ENCODE assay signal across 8 cellular contexts in genomic region chr14:90382491-90383125, GRCh38. TPM values are rescaled to one million over a fixed set of nuclear protein-coding genes. Genes with fewer than 3 reads are reported as not detected.
A peak's percentile ranks its signal among the peaks of the same experiment; 100 is the strongest.
DNase-seq lines count a peak whose midpoint lies in the region; ATAC-seq, FAIRE-seq and TF ChIP-seq lines count a peak whose summit lies in the region.

No MANE protein-coding gene starts in this region.

- peak overlapping the region; percentile 77 for H3K4me3 ChIP-seq in BLaER1
- no peak overlapping the region for H3K4me3 ChIP-seq in KMS-11 (IDR thresholded peaks at IDR 0.05; ENCODE audit: insufficient read depth, low read depth, low read length)
- H3K4me3 ChIP-seq in K562: peak overlapping the region; percentile 59

- in situ Hi-C loops in K562 (cut with MboI): no loop called here

- no peaks in the 10 kb centered on the region for H3K27me3 ChIP-seq in BLaER1
- no peaks in the 10 kb centered on the region for H3K27me3 ChIP-seq in KMS-11 (ENCODE audit: insufficient read depth, low read depth)
- H3K27me3 ChIP-seq in K562 (ENCODE audit: control insufficient read depth in 2 of 2, insufficient read depth in 2 of 2, low read length in 2 of 2): no peaks in the 10 kb centered on the region

- CTCF ChIA-PET in K562 (lab: Yijun Ruan, JAX; ENCODE audit: low intra/inter-chr PET ratio): no interaction called here

- POLR2A ChIA-PET in K562 (lab: Yijun Ruan, JAX): interaction anchor here (0.7 to 3.2 kb wide), 6 partner anchors 14 to 820 kb away, joined by 3 to 29 read pairs (median 4); partner anchors contain the start of gene CALM1

- TSS peak; percentile 87 for BruUV-seq in K562 (replicated peaks; lab: Mats Ljungman, UMichigan)

- TF ChIP-seq CTCF in KMS-11 (conservative IDR thresholded peaks at IDR 0.05; ENCODE audit: low read depth, low read length) (no peak), K562 (IDR thresholded peaks at IDR 0.05 in 2 of 3, conservative IDR thresholded peaks at IDR 0.05 in 1 of 3; ENCODE audit: insufficient read depth in 2 of 3, low read depth in 1 of 3, low read length in 3 of 3) (no peak)

- FAIRE-seq in K562 (lab: Jason Lieb, UNC): peak; percentile 71

- H3K4me2 ChIP-seq in BLaER1: peak overlapping the region; percentile 97
- H3K4me2 ChIP-seq in KMS-11: peak overlapping the region; percentile 29
- peak overlapping the region; percentile 87 for H3K4me2 ChIP-seq in K562 (ENCODE audit: insufficient read depth, low read length)

- TF ChIP-seq POLR2A in K562 (conservative IDR thresholded peaks at IDR 0.05): no peak

- H3K27ac ChIP-seq in BLaER1 (peak overlapping the region; percentile 99), KMS-11 (peak overlapping the region; percentile 99), K562 (ENCODE audit: extremely low read depth, low read depth, low read length) (peak overlapping the region; percentile 97)

- H3K79me2 ChIP-seq in KMS-11 (ENCODE audit: insufficient read depth, low read depth) (no peaks in the 10 kb centered on the region), K562 (ENCODE audit: control insufficient read depth, insufficient read depth, low read length) (no peaks in the 10 kb centered on the region)

- ATAC-seq in GM19467 (IDR thresholded peaks at IDR 0.05; ENCODE audit: unreplicated experiment): peak; percentile 16
- peak; percentile 25 for ATAC-seq in K562

- H3K9ac ChIP-seq in BLaER1 (peak overlapping the region; percentile 94), KMS-11 (peak overlapping the region; percentile 100), K562 (ENCODE audit: insufficient read depth in 1 of 2, low read depth in 2 of 2, low read length in 2 of 2) (peak overlapping the region; percentile 93 to 98)

- H3K36me3 ChIP-seq in BLaER1 (no peaks in the 10 kb centered on the region), KMS-11 (ENCODE audit: insufficient read depth) (no peaks in the 10 kb centered on the region), K562 (ENCODE audit: control insufficient read depth, insufficient read depth, low read length) (no peaks in the 10 kb centered on the region)

- no peaks in the 10 kb centered on the region for H3K9me1 ChIP-seq in K562 (ENCODE audit: control insufficient read depth, insufficient read depth, low read length)

- intact Hi-C loops in K562 (cut with micrococcal nuclease): loop anchor here (1.0 to 5.0 kb wide), 2 partner anchors 51 to 425 kb away; partner anchors contain the start of gene NRDE2

- H3K9me3 ChIP-seq in BLaER1: no peaks in the 10 kb centered on the region
- H3K9me3 ChIP-seq in K562 (replicated peaks; ENCODE audit: control insufficient read depth, insufficient read depth, low read depth, low read length): no peaks in the 10 kb centered on the region

- WGBS in K562 (ENCODE audit: insufficient coverage, low coverage, missing lambda C conversion rate): 4% methylated on average over 30 of the region's 34 CpGs

- no peak for TF ChIP-seq EP300 in K562 (IDR thresholded peaks at IDR 0.05; ENCODE audit: low read length)

- H2AFZ ChIP-seq in KMS-11 (ENCODE audit: low read depth) (peak overlapping the region; percentile 83), K562 (ENCODE audit: low read depth, low read length) (peak overlapping the region; percentile 95)

- peaks cover 33% of the 10 kb centered on the region for H3K4me1 ChIP-seq in BLaER1
- H3K4me1 ChIP-seq in KMS-11 (ENCODE audit: low read depth, poor library complexity, severe bottlenecking): peaks cover 8% of the 10 kb centered on the region
- peaks cover 28 to 34% of the 10 kb centered on the region in 2 experiments for H3K4me1 ChIP-seq in K562 (replicated peaks in 1 of 2; ENCODE audit: control insufficient read depth in 2 of 2, insufficient read depth in 2 of 2, low read length in 2 of 2)

- peak; percentile 57 for DNase-seq in T follicular helper cell (ENCODE audit: low read depth)
- peak in 2 of 4 experiments; percentile 9 to 61 for DNase-seq in K562 (ENCODE audit: extremely low read depth in 1 of 4, low spot score in 3 of 4)
- DNase-seq in iPS-NIHi11 (ENCODE audit: low spot score): peak; percentile 31
- peak; percentile 69 for DNase-seq in smooth muscle cell of the brain vasculature (ENCODE audit: low read depth, low spot score)
- DNase-seq in SKM-1 treated with dmso at 0.1 percent for 144 hours (lab: John Stamatoyannopoulos, UW; ENCODE audit: unreplicated experiment): no peak

- TF ChIP-seq RAD21 in K562 (CRISPR knock-in tag; conservative IDR thresholded peaks at IDR 0.05 in 1 of 2, IDR thresholded peaks at IDR 0.05 in 1 of 2): no peak

- H4K20me1 ChIP-seq in BLaER1: no peaks in the 10 kb centered on the region
- no peaks in the 10 kb centered on the region for H4K20me1 ChIP-seq in KMS-11 (ENCODE audit: insufficient read depth)
- H4K20me1 ChIP-seq in K562 (replicated peaks; ENCODE audit: control insufficient read depth, insufficient read depth, low read length): no peaks in the 10 kb centered on the region

TF ChIP-seq in K562, 482 proteins besides CTCF, POLR2A, EP300 and RAD21 (continues in another document):
- TF ChIP-seq ZNF589 (CRISPR knock-in tag; IDR thresholded peaks at IDR 0.05; ENCODE audit: low read depth): 0 out of 2 replicates have a peak, but pooled peaks have one; percentile 14
- TF ChIP-seq HBP1 (CRISPR knock-in tag; IDR thresholded peaks at IDR 0.05): no peak
- no peak for TF ChIP-seq ZNF239 (CRISPR knock-in tag; IDR thresholded peaks at IDR 0.05)
- 0 out of 2 replicates have a peak, but pooled peaks have one; percentile 14 for TF ChIP-seq KLF6 (CRISPR knock-in tag; IDR thresholded peaks at IDR 0.05; ENCODE audit: borderline replicate concordance)
- no peak for TF ChIP-seq TGIF2 (CRISPR knock-in tag; IDR thresholded peaks at IDR 0.05)
- TF ChIP-seq RBBP5 (IDR thresholded peaks at IDR 0.05; ENCODE audit: borderline replicate concordance, insufficient read depth, low read length, poor library complexity, severe bottlenecking): peak; percentile 15
- TF ChIP-seq, protein P1, sequence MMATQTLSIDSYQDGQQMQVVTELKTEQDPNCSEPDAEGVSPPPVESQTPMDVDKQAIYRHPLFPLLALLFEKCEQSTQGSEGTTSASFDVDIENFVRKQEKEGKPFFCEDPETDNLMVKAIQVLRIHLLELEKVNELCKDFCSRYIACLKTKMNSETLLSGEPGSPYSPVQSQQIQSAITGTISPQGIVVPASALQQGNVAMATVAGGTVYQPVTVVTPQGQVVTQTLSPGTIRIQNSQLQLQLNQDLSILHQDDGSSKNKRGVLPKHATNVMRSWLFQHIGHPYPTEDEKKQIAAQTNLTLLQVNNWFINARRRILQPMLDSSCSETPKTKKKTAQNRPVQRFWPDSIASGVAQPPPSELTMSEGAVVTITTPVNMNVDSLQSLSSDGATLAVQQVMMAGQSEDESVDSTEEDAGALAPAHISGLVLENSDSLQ (IDR thresholded peaks at IDR 0.05): peak; percentile 57
- no peak for TF ChIP-seq SREBF1 (IDR thresholded peaks at IDR 0.05; ENCODE audit: borderline replicate concordance, low read depth, low read length)

RNA-seq across cellular contexts. Expression of gene CALM1, which starts 14.2 kb away (rescaled TPM):
- 62.1 and 139 TPM in 2 replicates for total RNA-seq in K562 (2011; cell fraction: chromatin; rRNA removed; ENCODE audit: low replicate concordance)
- 42.4 and 45.7 TPM in 2 replicates for total RNA-seq in K562 (2011; cell fraction: nucleolus; rRNA removed)
- 60.5 and 80.2 TPM in 2 replicates for total RNA-seq in K562 (2011; cell fraction: nucleoplasm; rRNA removed)
- total RNA-seq in K562 (2014; rRNA removed) (256 and 290 TPM in 2 replicates), K562 (2014; rRNA removed; fragmentation: Illumina TruSeq; extraction: Trizol) (158 and 169 TPM in 2 replicates), K562 (2015; rRNA removed; fragmentation: Illumina TruSeq; extraction: Trizol) (139 and 148 TPM in 2 replicates), K562 (2021) (141 and 155 TPM in 2 replicates)
- polyA plus RNA-seq in K562 (2011; rRNA removed) (128 and 161 TPM in 2 replicates), K562 (2014; fragmentation: Illumina TruSeq; extraction: Trizol) (206 and 269 TPM in 2 replicates), K562 (2014; fragmentation: Nextera tagmentation; extraction: Ambion mirVana) (10 to 100 TPM; 48.0 to 85.7 TPM), K562 (2014; rRNA removed) (162 and 178 TPM in 2 replicates)
- 77.4 and 107 TPM in 2 replicates for polyA plus RNA-seq in K562 (2011; cell fraction: cytosol; rRNA removed)
- 56.0 and 78.4 TPM in 2 replicates for polyA plus RNA-seq in K562 (2011; cell fraction: nucleus; rRNA removed)
- polyA plus RNA-seq in K562 (2012): 143 and 146 TPM in 2 replicates
- 242 and 267 TPM in 2 replicates for polyA minus RNA-seq in K562 (2011; rRNA and poly(A)+ RNA removed)
- 56.8 and 84.7 TPM in 2 replicates for polyA minus RNA-seq in K562 (2011; cell fraction: cytosol; rRNA and poly(A)+ RNA removed)
- polyA minus RNA-seq in K562 (2011; cell fraction: nucleus; rRNA and poly(A)+ RNA removed): 73.0 and 82.9 TPM in 2 replicates

RNA-seq across cellular contexts. Expression of gene NRDE2, which starts 50.9 kb away (rescaled TPM):
- 55.5 and 58.1 TPM in 2 replicates for total RNA-seq in K562 (2011; cell fraction: chromatin; rRNA removed; ENCODE audit: low replicate concordance)
- total RNA-seq in K562 (2011; cell fraction: nucleolus; rRNA removed): 29.7 and 30.1 TPM in 2 replicates
- 29.3 and 31.1 TPM in 2 replicates for total RNA-seq in K562 (2011; cell fraction: nucleoplasm; rRNA removed)
- total RNA-seq in K562 (2014; rRNA removed) (6.2 and 8.4 TPM in 2 replicates), K562 (2014; rRNA removed; fragmentation: Illumina TruSeq; extraction: Trizol) (11.0 and 11.1 TPM in 2 replicates), K562 (2015; rRNA removed; fragmentation: Illumina TruSeq; extraction: Trizol) (12.3 and 12.6 TPM in 2 replicates), K562 (2021) (14.6 and 15.0 TPM in 2 replicates)
- polyA plus RNA-seq in K562 (2011; rRNA removed) (10.9 and 11.5 TPM in 2 replicates), K562 (2014; fragmentation: Illumina TruSeq; extraction: Trizol) (6.8 and 8.1 TPM in 2 replicates), K562 (2014; fragmentation: Nextera tagmentation; extraction: Ambion mirVana) (1 to 10 TPM; 3.3 to 5.7 TPM), K562 (2014; rRNA removed) (8.3 and 13.4 TPM in 2 replicates)
- polyA plus RNA-seq in K562 (2011; cell fraction: cytosol; rRNA removed): 5.4 and 7.1 TPM in 2 replicates
- polyA plus RNA-seq in K562 (2011; cell fraction: nucleus; rRNA removed): 14.2 and 20.4 TPM in 2 replicates
- polyA plus RNA-seq in K562 (2012): 4.6 and 5.4 TPM in 2 replicates
- polyA minus RNA-seq in K562 (2011; rRNA and poly(A)+ RNA removed): 14.4 and 16.4 TPM in 2 replicates
- 4.9 and 7.8 TPM in 2 replicates for polyA minus RNA-seq in K562 (2011; cell fraction: cytosol; rRNA and poly(A)+ RNA removed)
- 13.1 and 19.2 TPM in 2 replicates for polyA minus RNA-seq in K562 (2011; cell fraction: nucleus; rRNA and poly(A)+ RNA removed)

Comparison
In these comparisons a context has a peak if more than half of its experiments do, and no peak if none do; other contexts are left out.
1. H3K4me2 ChIP-seq: peak in every context shown above with its lines; median percentile 97 in BLaER1; 87 in K562; 29 in KMS-11.